14 cellular contexts compared by ENCODE assay signal in the genomic region with DNA sequence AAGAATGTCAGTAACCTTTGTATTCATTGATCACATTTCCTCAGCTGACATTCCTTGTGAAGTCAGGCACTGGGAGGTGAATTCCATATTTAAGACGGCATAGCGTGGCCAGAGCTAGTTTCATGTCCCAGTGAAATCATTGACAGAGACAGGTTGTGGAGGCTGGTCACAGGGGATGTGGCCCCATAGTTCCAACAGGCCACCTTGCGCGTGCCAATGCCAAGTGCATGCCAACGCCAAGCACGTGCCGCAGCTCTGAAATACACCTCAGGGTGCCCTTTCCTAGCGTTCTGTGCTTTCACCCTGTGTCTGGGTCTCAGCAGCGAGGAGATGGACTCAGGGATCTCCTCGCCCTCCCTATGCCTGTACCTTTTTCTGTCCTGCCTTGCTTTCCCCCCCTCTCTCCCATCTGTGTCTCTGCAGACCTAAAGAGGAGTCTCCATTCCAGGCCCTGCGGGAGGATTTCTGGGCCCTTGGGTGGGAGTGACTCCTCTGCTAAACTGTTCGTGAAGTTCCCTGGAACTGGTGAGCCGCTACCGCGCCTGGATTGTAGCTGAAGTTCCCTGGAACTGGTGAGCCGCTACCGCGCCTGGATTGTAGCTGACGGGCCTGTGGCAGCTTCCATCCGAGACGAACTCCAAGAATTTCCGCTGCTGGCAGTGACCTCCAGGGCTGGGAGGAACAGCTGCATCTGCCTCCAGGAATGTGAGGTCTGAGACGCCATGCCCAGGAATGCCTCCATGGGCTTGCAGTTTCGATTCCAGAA. TPM values are rescaled to one million over a fixed set of nuclear protein-coding genes. Genes with fewer than 3 reads are reported as not detected.
DNase-seq lines count a peak whose midpoint lies in the region; ATAC-seq and TF ChIP-seq lines count a peak whose summit lies in the region.
"Had no signal": no experiment of that assay in that cellular context is flagged by ENCODE, and none has a peak within 500 bp of the region (broad histone marks: within the 10 kb centered on the region; RNA-seq: fewer than 3 reads in every experiment).

No MANE protein-coding gene starts in this region.

- CTCF ChIA-PET in activated CD4-positive, alpha-beta T cell treated with anti-CD3 and anti-CD28 coated beads for 36 hours (lab: Charles Lee): interaction anchor here (0.7 kb wide), 1 partner anchor 192 kb away, joined by 3 read pairs; no protein-coding TSS in a partner anchor

- no peaks in the 10 kb centered on the region for H3K4me1 ChIP-seq in osteoblast (ENCODE audit: insufficient read depth, low read length)
- H3K4me1 ChIP-seq: thyroid gland had no signal

- no peaks in the 10 kb centered on the region for H4K20me1 ChIP-seq in osteoblast (ENCODE audit: insufficient read depth, low read length)

- H2AFZ ChIP-seq in osteoblast (ENCODE audit: low read length): no peak overlapping the region

- H3K27me3 Mint-ChIP-seq in CD14-positive monocyte (ENCODE audit: low read depth in 3 of 3): peaks cover 0 to 2% (median 0%) of the 10 kb centered on the region in 3 donors
- H3K27me3 Mint-ChIP-seq in activated CD4-positive, alpha-beta T cell treated with anti-CD3 and anti-CD28 coated beads for 36 hours: no peaks in the 10 kb centered on the region

- H3K4me3 Mint-ChIP-seq in CD14-positive monocyte: no peak overlapping the region
- no peak overlapping the region for H3K4me3 Mint-ChIP-seq in activated CD4-positive, alpha-beta T cell treated with anti-CD3 and anti-CD28 coated beads for 36 hours
- H3K4me3 Mint-ChIP-seq: HFFc6 had no signal

- no peaks in the 10 kb centered on the region for H3K36me3 ChIP-seq in osteoblast (ENCODE audit: insufficient read depth, low read length)
- H3K36me3 ChIP-seq: thyroid gland had no signal

- no peak overlapping the region for H3K4me3 ChIP-seq in osteoblast (ENCODE audit: insufficient read depth, low read length)
- H3K4me3 ChIP-seq: thyroid gland had no signal

- peaks cover 30% of the 10 kb centered on the region for H3K27me3 ChIP-seq in osteoblast (ENCODE audit: insufficient read depth, low read length)
- H3K27me3 ChIP-seq: thyroid gland had no signal

- intact Hi-C loops in CD14-positive monocyte (cut with micrococcal nuclease) (no loop called here), left cardiac atrium (cut with DNase I) (no loop called here)
- intact Hi-C loops in activated CD4-positive, alpha-beta T cell treated with anti-CD3 and anti-CD28 coated beads for 36 hours (cut with DNase I, micrococcal nuclease): no loop called here

- DNase-seq in CD14-positive monocyte (ENCODE audit: low spot score): peak; percentile 27
- peak; percentile 60 for DNase-seq in RPMI7951 (ENCODE audit: low read depth)
- peak; percentile 55 for DNase-seq in left cardiac atrium
- DNase-seq in osteoblast (ENCODE audit: insufficient read length, low spot score, missing footprints): peak; percentile 82
- DNase-seq in activated CD4-positive, alpha-beta T cell treated with anti-CD3 and anti-CD28 coated beads for 36 hours: no peak
- DNase-seq in amygdala (lab: John Stamatoyannopoulos, UW): no peak
- DNase-seq in NCI-H1436 (lab: John Stamatoyannopoulos, UW): no peak
- DNase-seq: foreskin fibroblast, HFFc6, NCI-H146, thyroid gland had no signal

- no peak overlapping the region for H3K4me2 ChIP-seq in osteoblast (ENCODE audit: insufficient read depth, low read length)

- H3K9me3 Mint-ChIP-seq in CD14-positive monocyte: peaks cover 3 to 16% (median 6%) of the 10 kb centered on the region in 7 donors
- peaks cover 5% of the 10 kb centered on the region for H3K9me3 Mint-ChIP-seq in activated CD4-positive, alpha-beta T cell treated with anti-CD3 and anti-CD28 coated beads for 36 hours (ENCODE audit: low read depth)

- TF ChIP-seq CTCF in CD14-positive monocyte (IDR thresholded peaks at IDR 0.05): no peak
- no peak for TF ChIP-seq CTCF in osteoblast (IDR thresholded peaks at IDR 0.05; ENCODE audit: extremely low read depth, low read depth, low read length)

- POLR2A ChIA-PET in activated CD4-positive, alpha-beta T cell treated with anti-CD3 and anti-CD28 coated beads for 36 hours (lab: Charles Lee): no interaction called here

- H3K27ac ChIP-seq in osteoblast (ENCODE audit: low read depth, low read length): no peak overlapping the region
- H3K27ac ChIP-seq: thyroid gland had no signal

- ATAC-seq in left cardiac atrium (peak; percentile 46 to 51), GM21360 (IDR thresholded peaks at IDR 0.05; ENCODE audit: unreplicated experiment) (no peak)
- no peak for ATAC-seq in activated CD4-positive, alpha-beta T cell treated with anti-CD3 and anti-CD28 coated beads for 36 hours

- peaks cover 7% of the 10 kb centered on the region for H3K9me3 ChIP-seq in osteoblast (ENCODE audit: low read depth, low read length)
- H3K9me3 ChIP-seq: thyroid gland had no signal

- H3K79me2 ChIP-seq in osteoblast (ENCODE audit: insufficient read depth, low read length): no peaks in the 10 kb centered on the region

- no peaks in the 10 kb centered on the region for H3K4me1 Mint-ChIP-seq in CD14-positive monocyte
- H3K4me1 Mint-ChIP-seq in activated CD4-positive, alpha-beta T cell treated with anti-CD3 and anti-CD28 coated beads for 36 hours: no peaks in the 10 kb centered on the region

- H3K27ac Mint-ChIP-seq in CD14-positive monocyte: no peak overlapping the region
- no peak overlapping the region for H3K27ac Mint-ChIP-seq in activated CD4-positive, alpha-beta T cell treated with anti-CD3 and anti-CD28 coated beads for 36 hours
- H3K27ac Mint-ChIP-seq: HFFc6 had no signal

- no peaks in the 10 kb centered on the region for H3K36me3 Mint-ChIP-seq in CD14-positive monocyte
- no peaks in the 10 kb centered on the region for H3K36me3 Mint-ChIP-seq in activated CD4-positive, alpha-beta T cell treated with anti-CD3 and anti-CD28 coated beads for 36 hours (ENCODE audit: low read depth)

RNA-seq across cellular contexts. Expression of gene AQP1, which starts 19.7 kb away (rescaled TPM):
- not detected for polyA plus RNA-seq in CD14-positive monocyte
- 68.7 and 70.4 TPM in 2 replicates for total RNA-seq in RPMI7951 (2014; rRNA removed; shearing (Covaris generic))
- total RNA-seq in left cardiac atrium (100 to 1,000 TPM; 244 to 352 TPM), osteoblast (0.59 and 0.72 TPM in 2 replicates)
- under 1 TPM; 0.16 to 0.25 TPM for total RNA-seq in activated CD4-positive, alpha-beta T cell treated with anti-CD3 and anti-CD28 coated beads for 36 hours

RNA-seq across cellular contexts. Expression of gene GHRHR, which starts 32.4 kb away (rescaled TPM):
- polyA plus RNA-seq in CD14-positive monocyte: not detected
- not detected in 2 replicates for total RNA-seq in RPMI7951 (2014; rRNA removed; shearing (Covaris generic))
- total RNA-seq in left cardiac atrium (not detected), osteoblast (not detected in 2 replicates)
- total RNA-seq in activated CD4-positive, alpha-beta T cell treated with anti-CD3 and anti-CD28 coated beads for 36 hours: not detected
- total RNA-seq: HFFc6 had no signal
- polyA plus RNA-seq: BJ, neural cell had no signal

Comparison
In these comparisons a context has a peak if more than half of its experiments do, and no peak if none do; other contexts are left out.
1. DNase-seq: peak in CD14-positive monocyte (single experiment), RPMI7951 (single experiment), left cardiac atrium (single experiment) and osteoblast (single experiment); none in activated CD4-positive, alpha-beta T cell treated with anti-CD3 and anti-CD28 coated beads for 36 hours (single experiment), amygdala (0 of 56) and NCI-H1436 (single experiment).
2. ATAC-seq: peak in left cardiac atrium (2 of 2); none in activated CD4-positive, alpha-beta T cell treated with anti-CD3 and anti-CD28 coated beads for 36 hours (single experiment) and GM21360 (single experiment).
3. RNA of gene AQP1, which starts 19.7 kb away (total RNA-seq): 244 to 352 TPM in left cardiac atrium and 68.7 to 70.4 TPM in RPMI7951; 0.59 to 0.72 TPM in osteoblast and 0.16 to 0.25 TPM in activated CD4-positive, alpha-beta T cell treated with anti-CD3 and anti-CD28 coated beads for 36 hours; every median in the first group is over 10 times any median in the second.